28 cellular contexts compared by ENCODE assay signal in genomic region chr17:41523225-41523593, GRCh38. TPM values are rescaled to one million over a fixed set of nuclear protein-coding genes. Genes with fewer than 3 reads are reported as not detected.
DNase-seq lines count a peak whose midpoint lies in the region; ATAC-seq, FAIRE-seq and TF ChIP-seq lines count a peak whose summit lies in the region.
"Had no signal": no experiment of that assay in that cellular context is flagged by ENCODE, and none has a peak within 500 bp of the region (broad histone marks: within the 10 kb centered on the region; RNA-seq: fewer than 3 reads in every experiment).

No MANE protein-coding gene starts in this region.

- peaks cover 45% of the 10 kb centered on the region for H3K4me1 Mint-ChIP-seq in HFFc6 (ENCODE audit: low read depth)
- H3K4me1 Mint-ChIP-seq: activated CD4-positive, alpha-beta T cell treated with anti-CD3 and anti-CD28 coated beads, Interleukin-2, amount 10 ng/mL, durations not matched to agents 24 days and 14 days; activated naive CD8-positive, alpha-beta T cell treated with anti-CD3 and anti-CD28 coated beads, Interleukin-2, amount 10 ng/mL, durations not matched to agents 7 days and 5 days had no signal

- peaks cover 25% of the 10 kb centered on the region for H3K79me2 ChIP-seq in K562 (ENCODE audit: control insufficient read depth, insufficient read depth, low read length)

- no peaks in the 10 kb centered on the region for H3K36me3 Mint-ChIP-seq in HFFc6 (ENCODE audit: low read depth)
- H3K36me3 Mint-ChIP-seq: activated naive CD8-positive, alpha-beta T cell treated with anti-CD3 and anti-CD28 coated beads, Interleukin-2, amount 10 ng/mL, durations not matched to agents 7 days and 5 days had no signal

- H3K9me1 ChIP-seq in K562 (ENCODE audit: control insufficient read depth, insufficient read depth, low read length): no peaks in the 10 kb centered on the region

- H2AFZ ChIP-seq in K562 (ENCODE audit: low read depth, low read length): no peak overlapping the region
- H2AFZ ChIP-seq: GM23338 had no signal

- peak; percentile 26 for FAIRE-seq in K562 (lab: Jason Lieb, UNC)
- FAIRE-seq: pancreas had no signal

- H3K27me3 ChIP-seq in K562 (ENCODE audit: control insufficient read depth in 2 of 2, insufficient read depth in 2 of 2, low read length in 2 of 2): no peaks in the 10 kb centered on the region
- peaks cover 14% of the 10 kb centered on the region for H3K27me3 ChIP-seq in mucosa of stomach (ENCODE audit: control insufficient read depth, insufficient read depth, low read length)

- H3K9ac ChIP-seq in K562 (ENCODE audit: insufficient read depth in 1 of 2, low read depth in 2 of 2, low read length in 2 of 2) (no peak overlapping the region), mucosa of stomach (ENCODE audit: low read length) (peak overlapping the region; percentile 40)

- CTCF ChIA-PET in K562 (lab: Yijun Ruan, JAX; ENCODE audit: low intra/inter-chr PET ratio): no interaction called here

- no peak overlapping the region for H3K27ac ChIP-seq in K562 (ENCODE audit: extremely low read depth, low read depth, low read length)
- H3K27ac ChIP-seq: gastroesophageal sphincter, right atrium auricular region, spleen, WERI-Rb-1 had no signal

- H3K4me3 ChIP-seq in K562: no peak overlapping the region
- H3K4me3 ChIP-seq in mucosa of stomach (ENCODE audit: low read length): peak overlapping the region; percentile 9
- H3K4me3 ChIP-seq: gastroesophageal sphincter, GM23338, pancreas, right atrium auricular region, spleen had no signal

- POLR2A ChIA-PET in K562 (lab: Yijun Ruan, JAX): no interaction called here

- no TSS peak for BruUV-seq in K562 (replicated peaks; lab: Mats Ljungman, UMichigan)

- no peaks in the 10 kb centered on the region; the same call in 1 of the 2 replicates for H4K20me1 ChIP-seq in K562 (replicated peaks; ENCODE audit: control insufficient read depth, insufficient read depth, low read length)

- peaks cover 33% of the 10 kb centered on the region; the same call in 1 of the 3 replicates for H3K36me3 ChIP-seq in K562 (ENCODE audit: control insufficient read depth, insufficient read depth, low read length)
- peaks cover 28% of the 10 kb centered on the region for H3K36me3 ChIP-seq in mucosa of stomach (ENCODE audit: control insufficient read depth, insufficient read depth, low read length)
- H3K36me3 ChIP-seq: gastroesophageal sphincter, pancreas, right atrium auricular region, spleen, WERI-Rb-1 had no signal

- no peaks in the 10 kb centered on the region for H3K9me3 Mint-ChIP-seq in HFFc6
- H3K9me3 Mint-ChIP-seq: activated CD4-positive, alpha-beta T cell treated with anti-CD3 and anti-CD28 coated beads, Interleukin-2, amount 10 ng/mL, durations not matched to agents 24 days and 14 days; activated naive CD8-positive, alpha-beta T cell treated with anti-CD3 and anti-CD28 coated beads, Interleukin-2, amount 10 ng/mL, durations not matched to agents 7 days and 5 days; GM23338 had no signal

- H3K9me3 ChIP-seq in K562 (replicated peaks; ENCODE audit: control insufficient read depth, insufficient read depth, low read depth, low read length) (no peaks in the 10 kb centered on the region), mucosa of stomach (ENCODE audit: control insufficient read depth, low read length) (no peaks in the 10 kb centered on the region)
- H3K9me3 ChIP-seq: gastroesophageal sphincter, pancreas, right atrium auricular region, spleen had no signal

- TF ChIP-seq RAD21 in K562 (CRISPR knock-in tag; conservative IDR thresholded peaks at IDR 0.05 in 1 of 2, IDR thresholded peaks at IDR 0.05 in 1 of 2): no peak

- 64% methylated on average over 4 of the region's 4 CpGs for WGBS in K562 (ENCODE audit: insufficient coverage, low coverage, missing lambda C conversion rate)

- in situ Hi-C loops in K562 (cut with MboI): no loop called here

- H3K4me1 ChIP-seq in K562 (replicated peaks in 1 of 2; ENCODE audit: control insufficient read depth in 2 of 2, insufficient read depth in 2 of 2, low read length in 2 of 2): peaks cover 36 to 79% of the 10 kb centered on the region in 2 experiments
- H3K4me1 ChIP-seq in mucosa of stomach (ENCODE audit: control insufficient read depth, insufficient read depth, low read length): peaks cover 67% of the 10 kb centered on the region

- peak overlapping the region; percentile 14; the same call in 1 of the 2 replicates for H3K27ac Mint-ChIP-seq in HFFc6
- H3K27ac Mint-ChIP-seq: activated CD4-positive, alpha-beta T cell treated with anti-CD3 and anti-CD28 coated beads, Interleukin-2, amount 10 ng/mL, durations not matched to agents 24 days and 14 days; activated naive CD8-positive, alpha-beta T cell treated with anti-CD3 and anti-CD28 coated beads, Interleukin-2, amount 10 ng/mL, durations not matched to agents 7 days and 5 days had no signal

- TF ChIP-seq EP300 in K562 (IDR thresholded peaks at IDR 0.05; ENCODE audit: low read length): no peak

- ATAC-seq in K562: no peak
- ATAC-seq in GM19324 (IDR thresholded peaks at IDR 0.05; ENCODE audit: low FRiP score, unreplicated experiment): no peak
- ATAC-seq in GM18502 (IDR thresholded peaks at IDR 0.05; ENCODE audit: poor library complexity, unreplicated experiment): no peak
- ATAC-seq: gastroesophageal sphincter had no signal

- H3K4me3 Mint-ChIP-seq in HFFc6: no peak overlapping the region
- H3K4me3 Mint-ChIP-seq: activated CD4-positive, alpha-beta T cell treated with anti-CD3 and anti-CD28 coated beads, Interleukin-2, amount 10 ng/mL, durations not matched to agents 24 days and 14 days; activated naive CD8-positive, alpha-beta T cell treated with anti-CD3 and anti-CD28 coated beads, Interleukin-2, amount 10 ng/mL, durations not matched to agents 7 days and 5 days; GM23338 had no signal

- no peaks in the 10 kb centered on the region for H3K27me3 Mint-ChIP-seq in HFFc6 (ENCODE audit: insufficient read depth)

- intact Hi-C loops in K562 (cut with micrococcal nuclease): no loop called here

- DNase-seq in HFFc6: no peak
- DNase-seq in K562 (ENCODE audit: extremely low read depth in 1 of 4, low spot score in 3 of 4): no peak
- no peak for DNase-seq in NCI-H2029 (lab: John Stamatoyannopoulos, UW)
- DNase-seq: activated CD4-positive, alpha-beta T cell treated with anti-CD3 and anti-CD28 coated beads, Interleukin-2, amount 10 ng/mL, durations not matched to agents 24 days and 14 days; activated gamma-delta T cell; activated naive CD8-positive, alpha-beta T cell treated with anti-CD3 and anti-CD28 coated beads, Interleukin-2, amount 10 ng/mL, durations not matched to agents 7 days and 5 days; activated T-cell treated with anti-CD3 and anti-CD28 coated beads, Interleukin-2, amount 50 U/mL, for 1 hour; central memory CD4-positive, alpha-beta T cell; Kasumi-1; NCI-H146; NCI-H446 treated with DMSO at 0.1 percent for 48 hours; spleen; SW 1271; T1000; WERI-Rb-1 had no signal

- TF ChIP-seq CTCF in HFFc6 (IDR thresholded peaks at IDR 0.05) (no peak), K562 (IDR thresholded peaks at IDR 0.05 in 2 of 3, conservative IDR thresholded peaks at IDR 0.05 in 1 of 3; ENCODE audit: insufficient read depth in 2 of 3, low read depth in 1 of 3, low read length in 3 of 3) (no peak)

- no peak for TF ChIP-seq POLR2A in K562 (conservative IDR thresholded peaks at IDR 0.05)

- H3K4me2 ChIP-seq in K562 (ENCODE audit: insufficient read depth, low read length): no peak overlapping the region
- H3K4me2 ChIP-seq: GM23338 had no signal

RNA-seq across cellular contexts. Expression of gene KRT15, which starts 4.5 kb away (rescaled TPM):
- total RNA-seq in HFFc6 (2021; fragmentation: NEBNext Ultra II Directional; extraction: Animal tissue kit (Norgen Biotek cat#: 25700)): 1 to 10 TPM; 5.0 to 8.6 (median 6.9) TPM
- 2.1 and 4.1 TPM in 2 replicates for total RNA-seq in K562 (2011; cell fraction: chromatin; rRNA removed; ENCODE audit: low replicate concordance)
- total RNA-seq in K562 (2011; cell fraction: nucleolus; rRNA removed): 1.6 and 2.8 TPM in 2 replicates
- total RNA-seq in K562 (2011; cell fraction: nucleoplasm; rRNA removed): 1.2 and 3.0 TPM in 2 replicates
- total RNA-seq in K562 (2014; rRNA removed): 0.37 and 2.4 TPM in 2 replicates
- total RNA-seq in K562 (2014; rRNA removed; fragmentation: Illumina TruSeq; extraction: Trizol): 0.44 and 0.89 TPM in 2 replicates
- 0.29 and 0.68 TPM in 2 replicates for total RNA-seq in K562 (2015; rRNA removed; fragmentation: Illumina TruSeq; extraction: Trizol)
- 0.34 and 0.95 TPM in 2 replicates for total RNA-seq in K562 (2021)
- 2.1 and 4.4 TPM in 2 replicates for polyA plus RNA-seq in K562 (2011; rRNA removed)
- 1.7 and 2.4 TPM in 2 replicates for polyA plus RNA-seq in K562 (2011; cell fraction: cytosol; rRNA removed)
- 1.9 and 8.5 TPM in 2 replicates for polyA plus RNA-seq in K562 (2011; cell fraction: nucleus; rRNA removed)
- polyA plus RNA-seq in K562 (2012): 1.1 and 1.4 TPM in 2 replicates
- polyA plus RNA-seq in K562 (2014; fragmentation: Illumina TruSeq; extraction: Trizol): 0.49 and 1.1 TPM in 2 replicates
- under 1 TPM; 0.28 to 0.60 TPM for polyA plus RNA-seq in K562 (2014; fragmentation: Nextera tagmentation; extraction: Ambion mirVana)
- 0.56 and 2.0 TPM in 2 replicates for polyA plus RNA-seq in K562 (2014; rRNA removed)
- 0.39 and 1.2 TPM in 2 replicates for polyA minus RNA-seq in K562 (2011; rRNA and poly(A)+ RNA removed)
- polyA minus RNA-seq in K562 (2011; cell fraction: cytosol; rRNA and poly(A)+ RNA removed): not detected in 2 replicates
- 0.67 and 1.1 TPM in 2 replicates for polyA minus RNA-seq in K562 (2011; cell fraction: nucleus; rRNA and poly(A)+ RNA removed)
- total RNA-seq: activated CD4-positive, alpha-beta T cell treated with anti-CD3 and anti-CD28 coated beads, Interleukin-2, amount 10 ng/mL, durations not matched to agents 24 days and 14 days; activated CD8-positive, alpha-beta memory T cell treated with anti-CD3 and anti-CD28 coated beads for 36 hours; activated naive CD8-positive, alpha-beta T cell treated with anti-CD3 and anti-CD28 coated beads, Interleukin-2, amount 10 ng/mL, durations not matched to agents 7 days and 5 days; liver; mononuclear cell; spleen had no signal
- polyA plus RNA-seq: GM23338 had no signal

RNA-seq across cellular contexts. Expression of gene KRT19, which starts 4.9 kb away (rescaled TPM):
- total RNA-seq in HFFc6 (2021; fragmentation: NEBNext Ultra II Directional; extraction: Animal tissue kit (Norgen Biotek cat#: 25700)): 100 to 1,000 TPM in 2 of 6 experiments, 10 to 100 TPM in 4; 45.7 to 244 (median 50.6) TPM
- 25.0 and 82.2 TPM in 2 replicates for total RNA-seq in K562 (2011; cell fraction: chromatin; rRNA removed; ENCODE audit: low replicate concordance)
- 61.2 and 82.9 TPM in 2 replicates for total RNA-seq in K562 (2011; cell fraction: nucleolus; rRNA removed)
- total RNA-seq in K562 (2011; cell fraction: nucleoplasm; rRNA removed): 39.3 and 39.4 TPM in 2 replicates
- 120 and 137 TPM in 2 replicates for total RNA-seq in K562 (2014; rRNA removed)
- 25.8 and 41.2 TPM in 2 replicates for total RNA-seq in K562 (2014; rRNA removed; fragmentation: Illumina TruSeq; extraction: Trizol)
- 91.7 and 92.6 TPM in 2 replicates for total RNA-seq in K562 (2015; rRNA removed; fragmentation: Illumina TruSeq; extraction: Trizol)
- total RNA-seq in K562 (2021): 151 TPM in 2 replicates
- 96.3 and 121 TPM in 2 replicates for polyA plus RNA-seq in K562 (2011; rRNA removed)
- polyA plus RNA-seq in K562 (2011; cell fraction: cytosol; rRNA removed): 119 and 275 TPM in 2 replicates
- 88.5 and 137 TPM in 2 replicates for polyA plus RNA-seq in K562 (2011; cell fraction: nucleus; rRNA removed)
- polyA plus RNA-seq in K562 (2012): 152 and 175 TPM in 2 replicates
- polyA plus RNA-seq in K562 (2014; fragmentation: Illumina TruSeq; extraction: Trizol): 66.5 and 76.7 TPM in 2 replicates
- polyA plus RNA-seq in K562 (2014; fragmentation: Nextera tagmentation; extraction: Ambion mirVana): 10 to 100 TPM; 18.5 to 21.5 TPM
- polyA plus RNA-seq in K562 (2014; rRNA removed): 80.2 and 104 TPM in 2 replicates
- 67.1 and 116 TPM in 2 replicates for polyA minus RNA-seq in K562 (2011; rRNA and poly(A)+ RNA removed)
- 126 and 127 TPM in 2 replicates for polyA minus RNA-seq in K562 (2011; cell fraction: cytosol; rRNA and poly(A)+ RNA removed)
- 31.4 and 35.8 TPM in 2 replicates for polyA minus RNA-seq in K562 (2011; cell fraction: nucleus; rRNA and poly(A)+ RNA removed)
- total RNA-seq: activated CD4-positive, alpha-beta T cell treated with anti-CD3 and anti-CD28 coated beads, Interleukin-2, amount 10 ng/mL, durations not matched to agents 24 days and 14 days; activated CD8-positive, alpha-beta memory T cell treated with anti-CD3 and anti-CD28 coated beads for 36 hours; activated naive CD8-positive, alpha-beta T cell treated with anti-CD3 and anti-CD28 coated beads, Interleukin-2, amount 10 ng/mL, durations not matched to agents 7 days and 5 days had no signal

RNA-seq across cellular contexts. Expression of gene KRT13, which starts 17.8 kb away (rescaled TPM):
- total RNA-seq in HFFc6 (2021; fragmentation: NEBNext Ultra II Directional; extraction: Animal tissue kit (Norgen Biotek cat#: 25700)): not detected
- total RNA-seq in K562 (2011; cell fraction: chromatin; rRNA removed; ENCODE audit: low replicate concordance): 0.21 and 0.76 TPM in 2 replicates
- not detected in 2 replicates for total RNA-seq in K562 (2011; cell fraction: nucleolus; rRNA removed)
- not detected in 2 replicates for total RNA-seq in K562 (2011; cell fraction: nucleoplasm; rRNA removed)
- 1.1 TPM in 1 of 2 replicates, not detected in the other for total RNA-seq in K562 (2014; rRNA removed)
- total RNA-seq in K562 (2014; rRNA removed; fragmentation: Illumina TruSeq; extraction: Trizol): not detected in 2 replicates
- 0.11 TPM in 1 of 2 replicates, not detected in the other for total RNA-seq in K562 (2015; rRNA removed; fragmentation: Illumina TruSeq; extraction: Trizol)
- 0.22 TPM in 1 of 2 replicates, not detected in the other for total RNA-seq in K562 (2021)
- polyA plus RNA-seq in K562 (2011; rRNA removed): 0.16 and 0.26 TPM in 2 replicates
- polyA plus RNA-seq in K562 (2011; cell fraction: cytosol; rRNA removed): 0.48 and 0.58 TPM in 2 replicates
- 0.93 and 3.3 TPM in 2 replicates for polyA plus RNA-seq in K562 (2011; cell fraction: nucleus; rRNA removed)
- 0.17 and 0.36 TPM in 2 replicates for polyA plus RNA-seq in K562 (2012)
- polyA plus RNA-seq in K562 (2014; fragmentation: Illumina TruSeq; extraction: Trizol): 0.30 TPM in 1 of 2 replicates, not detected in the other
- polyA plus RNA-seq in K562 (2014; fragmentation: Nextera tagmentation; extraction: Ambion mirVana): under 1 TPM in 1 of 2 experiments, not detected in 1; 0.13 TPM
- polyA plus RNA-seq in K562 (2014; rRNA removed): 0.28 TPM in 1 of 2 replicates, not detected in the other
- polyA minus RNA-seq in K562 (2011; rRNA and poly(A)+ RNA removed): 0.15 and 0.28 TPM in 2 replicates
- polyA minus RNA-seq in K562 (2011; cell fraction: cytosol; rRNA and poly(A)+ RNA removed): not detected in 2 replicates
- polyA minus RNA-seq in K562 (2011; cell fraction: nucleus; rRNA and poly(A)+ RNA removed): 0.22 and 0.54 TPM in 2 replicates
- total RNA-seq: activated CD4-positive, alpha-beta T cell treated with anti-CD3 and anti-CD28 coated beads, Interleukin-2, amount 10 ng/mL, durations not matched to agents 24 days and 14 days; activated CD8-positive, alpha-beta memory T cell treated with anti-CD3 and anti-CD28 coated beads for 36 hours; activated naive CD8-positive, alpha-beta T cell treated with anti-CD3 and anti-CD28 coated beads, Interleukin-2, amount 10 ng/mL, durations not matched to agents 7 days and 5 days; dermis blood vessel endothelial cell; GM23338; right atrium auricular region; spleen had no signal
- polyA plus RNA-seq: GM23338, neural cell had no signal

RNA-seq across cellular contexts. Expression of gene KRT36, which starts 33.5 kb away (rescaled TPM):
- total RNA-seq in HFFc6 (2021; fragmentation: NEBNext Ultra II Directional; extraction: Animal tissue kit (Norgen Biotek cat#: 25700)): not detected
- not detected in 2 replicates for total RNA-seq in K562 (2011; cell fraction: chromatin; rRNA removed; ENCODE audit: low replicate concordance)
- total RNA-seq in K562 (2011; cell fraction: nucleolus; rRNA removed): not detected in 2 replicates
- total RNA-seq in K562 (2011; cell fraction: nucleoplasm; rRNA removed): not detected in 2 replicates
- total RNA-seq in K562 (2014; rRNA removed) (not detected in 2 replicates), K562 (2014; rRNA removed; fragmentation: Illumina TruSeq; extraction: Trizol) (not detected in 2 replicates), K562 (2015; rRNA removed; fragmentation: Illumina TruSeq; extraction: Trizol) (not detected in 2 replicates), K562 (2021) (not detected in 2 replicates)
- polyA plus RNA-seq in K562 (2011; rRNA removed) (0.04 TPM in 2 replicates), K562 (2014; fragmentation: Illumina TruSeq; extraction: Trizol) (not detected in 2 replicates), K562 (2014; fragmentation: Nextera tagmentation; extraction: Ambion mirVana) (not detected), K562 (2014; rRNA removed) (not detected in 2 replicates)
- polyA plus RNA-seq in K562 (2011; cell fraction: cytosol; rRNA removed): 0.03 and 0.06 TPM in 2 replicates
- 0.20 TPM in 1 of 2 replicates, not detected in the other for polyA plus RNA-seq in K562 (2011; cell fraction: nucleus; rRNA removed)
- not detected in 2 replicates for polyA plus RNA-seq in K562 (2012)
- polyA minus RNA-seq in K562 (2011; rRNA and poly(A)+ RNA removed): not detected in 2 replicates
- not detected in 2 replicates for polyA minus RNA-seq in K562 (2011; cell fraction: cytosol; rRNA and poly(A)+ RNA removed)
- polyA minus RNA-seq in K562 (2011; cell fraction: nucleus; rRNA and poly(A)+ RNA removed): not detected in 2 replicates
- total RNA-seq: activated CD4-positive, alpha-beta T cell treated with anti-CD3 and anti-CD28 coated beads, Interleukin-2, amount 10 ng/mL, durations not matched to agents 24 days and 14 days; activated CD8-positive, alpha-beta memory T cell treated with anti-CD3 and anti-CD28 coated beads for 36 hours; activated naive CD8-positive, alpha-beta T cell treated with anti-CD3 and anti-CD28 coated beads, Interleukin-2, amount 10 ng/mL, durations not matched to agents 7 days and 5 days; gastroesophageal sphincter; GM23338; mononuclear cell; pancreas; right atrium auricular region had no signal
- polyA plus RNA-seq: GM23338, liver, neural cell, pancreas had no signal

RNA-seq across cellular contexts. Expression of gene KRT35, which starts 42.3 kb away (rescaled TPM):
- total RNA-seq in HFFc6 (2021; fragmentation: NEBNext Ultra II Directional; extraction: Animal tissue kit (Norgen Biotek cat#: 25700)): not detected
- not detected in 2 replicates for total RNA-seq in K562 (2011; cell fraction: chromatin; rRNA removed; ENCODE audit: low replicate concordance)
- total RNA-seq in K562 (2011; cell fraction: nucleolus; rRNA removed): not detected in 2 replicates
- total RNA-seq in K562 (2011; cell fraction: nucleoplasm; rRNA removed): not detected in 2 replicates
- total RNA-seq in K562 (2014; rRNA removed): not detected in 2 replicates
- total RNA-seq in K562 (2014; rRNA removed; fragmentation: Illumina TruSeq; extraction: Trizol): not detected in 2 replicates
- total RNA-seq in K562 (2015; rRNA removed; fragmentation: Illumina TruSeq; extraction: Trizol): not detected in 2 replicates
- total RNA-seq in K562 (2021): not detected in 2 replicates
- polyA plus RNA-seq in K562 (2011; rRNA removed): not detected in 2 replicates
- not detected in 2 replicates for polyA plus RNA-seq in K562 (2011; cell fraction: cytosol; rRNA removed)
- polyA plus RNA-seq in K562 (2011; cell fraction: nucleus; rRNA removed): not detected in 2 replicates
- polyA plus RNA-seq in K562 (2012): not detected in 2 replicates
- not detected in 2 replicates for polyA plus RNA-seq in K562 (2014; fragmentation: Illumina TruSeq; extraction: Trizol)
- not detected for polyA plus RNA-seq in K562 (2014; fragmentation: Nextera tagmentation; extraction: Ambion mirVana)
- not detected in 2 replicates for polyA plus RNA-seq in K562 (2014; rRNA removed)
- not detected in 2 replicates for polyA minus RNA-seq in K562 (2011; rRNA and poly(A)+ RNA removed)
- not detected in 2 replicates for polyA minus RNA-seq in K562 (2011; cell fraction: cytosol; rRNA and poly(A)+ RNA removed)
- polyA minus RNA-seq in K562 (2011; cell fraction: nucleus; rRNA and poly(A)+ RNA removed): not detected in 2 replicates
- total RNA-seq: activated CD4-positive, alpha-beta T cell treated with anti-CD3 and anti-CD28 coated beads, Interleukin-2, amount 10 ng/mL, durations not matched to agents 24 days and 14 days; activated CD8-positive, alpha-beta memory T cell treated with anti-CD3 and anti-CD28 coated beads for 36 hours; activated naive CD8-positive, alpha-beta T cell treated with anti-CD3 and anti-CD28 coated beads, Interleukin-2, amount 10 ng/mL, durations not matched to agents 7 days and 5 days; dermis blood vessel endothelial cell; gastroesophageal sphincter; GM23338; liver; mononuclear cell; pancreas; right atrium auricular region had no signal
- polyA plus RNA-seq: BJ, GM23338, liver, neural cell, pancreas had no signal
